Comparison of ENCODE assay signal across 14 cellular contexts in genomic region chr6:30590509-30590908, GRCh38. TPM values are rescaled to one million over a fixed set of nuclear protein-coding genes. Genes with fewer than 3 reads are reported as not detected.
DNase-seq lines count a peak whose midpoint lies in the region; ATAC-seq and TF ChIP-seq lines count a peak whose summit lies in the region.
"Had no signal": no experiment of that assay in that cellular context is flagged by ENCODE, and none has a peak within 500 bp of the region (broad histone marks: within the 10 kb centered on the region; RNA-seq: fewer than 3 reads in every experiment).

No MANE protein-coding gene starts in this region.

- H3K27ac Mint-ChIP-seq in endodermal cell: peak overlapping the region; percentile 18
- H3K27ac Mint-ChIP-seq in progenitor cell of endocrine pancreas: peak overlapping the region; percentile 93
- H3K27ac Mint-ChIP-seq: CD4-positive, alpha-beta T cell had no signal

- in situ Hi-C loops in IMR-90 (cut with MboI; ENCODE audit: low sequenced_read_pairs): no loop called here

- DNase-seq in AG04450 (ENCODE audit: low read depth, low spot score) (no peak), IMR-90 (no peak), endodermal cell (no peak), progenitor cell of endocrine pancreas (ENCODE audit: low spot score, unreplicated experiment) (no peak)
- no peak for DNase-seq in stimulated activated CD4-positive, alpha-beta T cell treated with anti-CD3 and anti-CD28 coated beads, Interleukin-15, amount 100 ng/mL, for 24 hours
- DNase-seq in effector CD4-positive, alpha-beta T cell: no peak
- DNase-seq: CD4-positive, alpha-beta T cell; mucosa of descending colon; NCI-H1105; NCI-H510A treated with DMSO at 0.1 percent for 48 hours; right lobe of liver had no signal

- peak overlapping the region; percentile 24; the same call in 1 of the 2 replicates for H3K18ac ChIP-seq in IMR-90 (ENCODE audit: low read depth, low read length)

- WGBS in IMR-90 (ENCODE audit: extremely low coverage in 2 of 2, insufficient read length in 1 of 2), 2 experiments: 100% methylated on average over 4 of the region's 8 CpGs; no CpG with 5 or more reads in 1 of the 2 experiments
- 96 to 97% methylated on average over 7 to 8 of the region's 8 CpGs for whole genome bisulfite sequencing in endodermal cell (ENCODE audit: insufficient coverage in 1 of 2, insufficient read length in 1 of 2), 2 experiments

- intact Hi-C loops in IMR-90 (cut with micrococcal nuclease): no loop called here

- H2AK9ac ChIP-seq in IMR-90 (replicated peaks; ENCODE audit: low read depth, low read length, poor library complexity): peak overlapping the region; percentile 17

- H3K27me3 Mint-ChIP-seq in endodermal cell (ENCODE audit: insufficient read depth) (no peaks in the 10 kb centered on the region), progenitor cell of endocrine pancreas (no peaks in the 10 kb centered on the region)
- H3K27me3 Mint-ChIP-seq: brain; CD4-positive, alpha-beta T cell had no signal

- H3K4me1 Mint-ChIP-seq in endodermal cell: no peaks in the 10 kb centered on the region
- peaks cover 14% of the 10 kb centered on the region for H3K4me1 Mint-ChIP-seq in progenitor cell of endocrine pancreas (ENCODE audit: low read depth)
- H3K4me1 Mint-ChIP-seq: brain had no signal

- H4K5ac ChIP-seq in IMR-90 (ENCODE audit: low read depth, low read length): peak overlapping the region; percentile 44; the same call in 1 of the 2 replicates

- TF ChIP-seq POLR2A in IMR-90 (IDR thresholded peaks at IDR 0.05; ENCODE audit: low read depth, low read length): no peak

- H4K20me1 ChIP-seq in IMR-90 (ENCODE audit: insufficient read depth, low read length): peaks cover 5% of the 10 kb centered on the region; the same call in 1 of the 2 replicates

- no peak overlapping the region for H3K4me3 ChIP-seq in AG04450 (ENCODE audit: low read depth, low read length)
- H3K4me3 ChIP-seq in IMR-90 (ENCODE audit: insufficient read depth, low read depth, low read length): no peak overlapping the region
- no peak overlapping the region for H3K4me3 ChIP-seq in endodermal cell (ENCODE audit: low read length)
- H3K4me3 ChIP-seq: mucosa of descending colon, right lobe of liver had no signal

- H2BK20ac ChIP-seq in IMR-90 (ENCODE audit: low read depth, low read length): no peak overlapping the region

- no peak overlapping the region for H3K4me3 Mint-ChIP-seq in endodermal cell
- H3K4me3 Mint-ChIP-seq in progenitor cell of endocrine pancreas (ENCODE audit: low read depth): no peak overlapping the region
- H3K4me3 Mint-ChIP-seq: brain; CD4-positive, alpha-beta T cell had no signal

- H4K91ac ChIP-seq in IMR-90 (ENCODE audit: insufficient read depth, low read depth, low read length): 0 out of 2 replicates have a peak overlapping the region, but pooled peaks have one; percentile 2

- no peak overlapping the region; the same call in 1 of the 2 replicates for H3K9ac ChIP-seq in IMR-90 (ENCODE audit: low read depth, low read length)
- no peak overlapping the region for H3K9ac ChIP-seq in endodermal cell (ENCODE audit: extremely low read depth, low read length, poor library complexity, severe bottlenecking)

- H3K79me1 ChIP-seq in IMR-90 (ENCODE audit: low read depth in 1 of 2, low read length in 2 of 2): peaks cover 16 to 18% of the 10 kb centered on the region in 2 experiments

- H3K27ac ChIP-seq in AG04450 (ENCODE audit: low read depth, low read length) (peak overlapping the region; percentile 66), IMR-90 (ENCODE audit: insufficient read depth, low read length) (peak overlapping the region; percentile 85; the same call in 1 of the 2 replicates), endodermal cell (ENCODE audit: low read depth, low read length) (no peak overlapping the region)
- H3K27ac ChIP-seq: right lobe of liver had no signal

- peaks cover 7% of the 10 kb centered on the region for H3K4me1 ChIP-seq in IMR-90 (ENCODE audit: control insufficient read depth, insufficient read depth, low read length)
- H3K4me1 ChIP-seq in endodermal cell (ENCODE audit: control insufficient read depth, insufficient read depth, low read length): no peaks in the 10 kb centered on the region
- H3K4me1 ChIP-seq: right lobe of liver had no signal

- ATAC-seq in IMR-90 (ENCODE audit: low read depth) (peak; percentile 12), GM21528 (IDR thresholded peaks at IDR 0.05; ENCODE audit: low FRiP score, unreplicated experiment) (no peak), HG03095 (IDR thresholded peaks at IDR 0.05; ENCODE audit: unreplicated experiment) (no peak)

- H3K9me3 ChIP-seq in AG04450 (ENCODE audit: control insufficient read depth, insufficient read depth, low read length): no peaks in the 10 kb centered on the region; the same call in 1 of the 2 replicates
- no peaks in the 10 kb centered on the region for H3K9me3 ChIP-seq in IMR-90 (ENCODE audit: control insufficient read depth, insufficient read depth, low read length)
- no peaks in the 10 kb centered on the region for H3K9me3 ChIP-seq in endodermal cell (ENCODE audit: control insufficient read depth, low read length)
- H3K9me3 ChIP-seq: mucosa of descending colon, right lobe of liver had no signal

- H2BK5ac ChIP-seq in IMR-90 (ENCODE audit: low read depth, low read length, poor library complexity, severe bottlenecking): peak overlapping the region; percentile 16

- no peak overlapping the region; the same call in 1 of the 2 replicates for H2AK5ac ChIP-seq in IMR-90 (ENCODE audit: low read depth, low read length)

- no peak overlapping the region for H3K4me2 ChIP-seq in IMR-90 (ENCODE audit: low read depth, low read length)

- TF ChIP-seq CTCF in AG04450 (IDR thresholded peaks at IDR 0.05; ENCODE audit: low read depth, low read length) (no peak), IMR-90 (conservative IDR thresholded peaks at IDR 0.05; ENCODE audit: low read depth, low read length) (no peak), endodermal cell (conservative IDR thresholded peaks at IDR 0.05) (no peak), progenitor cell of endocrine pancreas (IDR thresholded peaks at IDR 0.05; ENCODE audit: unreplicated experiment) (no peak)

- no peak overlapping the region; the same call in 1 of the 2 replicates for H3K14ac ChIP-seq in IMR-90 (replicated peaks; ENCODE audit: low read depth, low read length)

- H3K36me3 Mint-ChIP-seq in endodermal cell (ENCODE audit: low read depth) (peaks cover 78% of the 10 kb centered on the region), progenitor cell of endocrine pancreas (ENCODE audit: insufficient read depth) (peaks cover 33% of the 10 kb centered on the region)

- H3K9me1 ChIP-seq in IMR-90 (ENCODE audit: insufficient read depth, low read length): no peaks in the 10 kb centered on the region; the same call in 1 of the 2 replicates

- H3K36me3 ChIP-seq in IMR-90 (ENCODE audit: control insufficient read depth, insufficient read depth, low read length) (peaks cover 59% of the 10 kb centered on the region), endodermal cell (ENCODE audit: control insufficient read depth, insufficient read depth, low read length) (peaks cover 85% of the 10 kb centered on the region)

- no peak overlapping the region for H2BK120ac ChIP-seq in IMR-90 (ENCODE audit: low read depth, low read length)

- peak overlapping the region in 1 of 2 experiments; percentile 20; a peak in 2 of 4 replicates for H4K8ac ChIP-seq in IMR-90 (ENCODE audit: low read depth in 2 of 2, low read length in 2 of 2)

- CTCF ChIA-PET in AG04450 (lab: Charles Lee) (interaction anchor here (0.7 to 1.3 kb wide), 4 partner anchors 13 to 127 kb away, joined by 3 to 5 read pairs (median 4); partner anchors contain the start of gene MDC1), IMR-90 (lab: Yijun Ruan, JAX) (interaction anchor here (0.8 to 1.4 kb wide), 2 partner anchors 21 to 45 kb away, joined by 3 read pairs; no protein-coding TSS in a partner anchor)

- peak overlapping the region; percentile 41 for H3K4ac ChIP-seq in IMR-90 (ENCODE audit: low read depth, low read length)

- TF ChIP-seq RAD21 in IMR-90 (IDR thresholded peaks at IDR 0.05; ENCODE audit: low read length): no peak

- H3K27me3 ChIP-seq in AG04450 (ENCODE audit: control insufficient read depth, insufficient read depth, low read length): no peaks in the 10 kb centered on the region
- H3K27me3 ChIP-seq in IMR-90 (ENCODE audit: control insufficient read depth, insufficient read depth, low read length): no peaks in the 10 kb centered on the region
- no peaks in the 10 kb centered on the region for H3K27me3 ChIP-seq in endodermal cell (ENCODE audit: control insufficient read depth, insufficient read depth, low read length, poor library complexity, severe bottlenecking)
- H3K27me3 ChIP-seq: right lobe of liver had no signal

- H3K23ac ChIP-seq in IMR-90 (ENCODE audit: low read depth, low read length): no peak overlapping the region; the same call in 1 of the 2 replicates

- no peak overlapping the region for H2AFZ ChIP-seq in IMR-90 (replicated peaks; ENCODE audit: low read length, poor library complexity)

- H3K9me3 Mint-ChIP-seq in endodermal cell (no peaks in the 10 kb centered on the region), progenitor cell of endocrine pancreas (ENCODE audit: low read depth) (no peaks in the 10 kb centered on the region)
- H3K9me3 Mint-ChIP-seq: brain; CD4-positive, alpha-beta T cell had no signal

- BruUV-seq in IMR-90 (replicated peaks; lab: Mats Ljungman, UMichigan): TSS peak; percentile 78

- dilution Hi-C loops in IMR-90 (cut with HindIII; ENCODE audit: low sequenced_read_pairs, unreplicated experiment): no loop called here

- H3K56ac ChIP-seq in IMR-90 (ENCODE audit: extremely low read depth, insufficient read depth, low read length): no peak overlapping the region

- H2BK15ac ChIP-seq in IMR-90 (ENCODE audit: low read depth, low read length): no peak overlapping the region

- POLR2A ChIA-PET in AG04450 (lab: Yijun Ruan, JAX): interaction anchor here (0.7 to 1.9 kb wide), 6 partner anchors 11 to 128 kb away, joined by 3 to 15 read pairs (median 10); partner anchors contain the start of gene ABCF1
- POLR2A ChIA-PET in IMR-90 (lab: Charles Lee; ENCODE audit: unreplicated experiment): interaction anchor here (0.6 kb wide), 1 partner anchor 93 kb away, joined by 3 read pairs; no protein-coding TSS in a partner anchor

RNA-seq across cellular contexts. Expression of gene ABCF1, which starts 19.3 kb away (rescaled TPM):
- polyA plus RNA-seq in AG04450 (2011; rRNA removed) (32.3 and 38.7 TPM in 2 replicates), IMR-90 (2012; rRNA removed) (35.8 and 39.1 TPM in 2 replicates)
- polyA minus RNA-seq in AG04450 (2011; rRNA and poly(A)+ RNA removed): 75.5 and 88.4 TPM in 2 replicates
- total RNA-seq in IMR-90 (2012; rRNA removed) (47.5 and 48.6 TPM in 2 replicates), endodermal cell (10 to 100 TPM; 84.9 to 89.3 TPM), progenitor cell of endocrine pancreas (72.0 and 78.7 TPM in 2 replicates)
- polyA plus RNA-seq in IMR-90 (2012; cell fraction: cytosol; rRNA removed): 29.2 and 30.4 TPM in 2 replicates
- 48.3 and 57.9 TPM in 2 replicates for polyA plus RNA-seq in IMR-90 (2012; cell fraction: nucleus; rRNA removed; ENCODE audit: low replicate concordance)
- 65.6 TPM for polyA plus RNA-seq in endodermal cell (2013, experiment 1 of 2)
- 62.9 TPM for polyA plus RNA-seq in endodermal cell (2013, experiment 2 of 2)

RNA-seq across cellular contexts. Expression of gene PPP1R10, which starts 26.5 kb away (rescaled TPM):
- polyA plus RNA-seq in AG04450 (2011; rRNA removed) (32.9 and 43.2 TPM in 2 replicates), IMR-90 (2012; rRNA removed) (21.2 TPM in 2 replicates)
- polyA minus RNA-seq in AG04450 (2011; rRNA and poly(A)+ RNA removed): 130 and 148 TPM in 2 replicates
- total RNA-seq in IMR-90 (2012; rRNA removed) (16.1 and 18.8 TPM in 2 replicates), endodermal cell (100 to 1,000 TPM; 122 to 126 TPM), progenitor cell of endocrine pancreas (141 and 142 TPM in 2 replicates)
- 11.5 and 12.8 TPM in 2 replicates for polyA plus RNA-seq in IMR-90 (2012; cell fraction: cytosol; rRNA removed)
- 37.5 and 59.7 TPM in 2 replicates for polyA plus RNA-seq in IMR-90 (2012; cell fraction: nucleus; rRNA removed; ENCODE audit: low replicate concordance)
- polyA plus RNA-seq in endodermal cell (2013, experiment 1 of 2): 43.2 TPM
- 41.9 TPM for polyA plus RNA-seq in endodermal cell (2013, experiment 2 of 2)

RNA-seq across cellular contexts. Expression of gene MRPS18B, which starts 27.1 kb away (rescaled TPM):
- polyA plus RNA-seq in AG04450 (2011; rRNA removed): 56.6 and 59.8 TPM in 2 replicates
- polyA minus RNA-seq in AG04450 (2011; rRNA and poly(A)+ RNA removed): 40.5 and 47.8 TPM in 2 replicates
- total RNA-seq in IMR-90 (2012; rRNA removed): 71.7 and 82.3 TPM in 2 replicates
- polyA plus RNA-seq in IMR-90 (2012; rRNA removed): 51.2 and 59.8 TPM in 2 replicates
- 39.5 and 39.8 TPM in 2 replicates for polyA plus RNA-seq in IMR-90 (2012; cell fraction: cytosol; rRNA removed)
- polyA plus RNA-seq in IMR-90 (2012; cell fraction: nucleus; rRNA removed; ENCODE audit: low replicate concordance): 11.0 and 12.8 TPM in 2 replicates
- 10 to 100 TPM; 37.6 to 39.7 TPM for total RNA-seq in endodermal cell
- 48.6 TPM for polyA plus RNA-seq in endodermal cell (2013, experiment 1 of 2)
- polyA plus RNA-seq in endodermal cell (2013, experiment 2 of 2): 45.3 TPM
- total RNA-seq in progenitor cell of endocrine pancreas: 27.5 and 28.2 TPM in 2 replicates

RNA-seq across cellular contexts. Expression of gene PRR3, which starts 33.4 kb away (rescaled TPM):
- 26.8 and 27.3 TPM in 2 replicates for polyA plus RNA-seq in AG04450 (2011; rRNA removed)
- 33.7 and 37.1 TPM in 2 replicates for polyA minus RNA-seq in AG04450 (2011; rRNA and poly(A)+ RNA removed)
- 7.2 TPM in 2 replicates for total RNA-seq in IMR-90 (2012; rRNA removed)
- polyA plus RNA-seq in IMR-90 (2012; rRNA removed): 16.7 and 17.3 TPM in 2 replicates
- 9.5 and 11.1 TPM in 2 replicates for polyA plus RNA-seq in IMR-90 (2012; cell fraction: cytosol; rRNA removed)
- polyA plus RNA-seq in IMR-90 (2012; cell fraction: nucleus; rRNA removed; ENCODE audit: low replicate concordance): 8.2 and 15.9 TPM in 2 replicates
- 10 to 100 TPM; 10.9 to 12.0 TPM for total RNA-seq in endodermal cell
- 42.4 TPM for polyA plus RNA-seq in endodermal cell (2013, experiment 1 of 2)
- polyA plus RNA-seq in endodermal cell (2013, experiment 2 of 2): 36.6 TPM
- total RNA-seq in progenitor cell of endocrine pancreas: 16.6 and 19.7 TPM in 2 replicates

RNA-seq across cellular contexts. Expression of gene GNL1, which starts 34.2 kb away (rescaled TPM):
- 41.7 and 50.0 TPM in 2 replicates for polyA plus RNA-seq in AG04450 (2011; rRNA removed)
- polyA minus RNA-seq in AG04450 (2011; rRNA and poly(A)+ RNA removed): 54.3 and 61.5 TPM in 2 replicates
- 33.9 and 40.5 TPM in 2 replicates for total RNA-seq in IMR-90 (2012; rRNA removed)
- polyA plus RNA-seq in IMR-90 (2012; rRNA removed): 43.7 and 44.0 TPM in 2 replicates
- polyA plus RNA-seq in IMR-90 (2012; cell fraction: cytosol; rRNA removed): 27.9 and 33.6 TPM in 2 replicates
- 45.1 and 54.4 TPM in 2 replicates for polyA plus RNA-seq in IMR-90 (2012; cell fraction: nucleus; rRNA removed; ENCODE audit: low replicate concordance)
- 10 to 100 TPM; 82.1 to 93.5 TPM for total RNA-seq in endodermal cell
- 44.7 TPM for polyA plus RNA-seq in endodermal cell (2013, experiment 1 of 2)
- polyA plus RNA-seq in endodermal cell (2013, experiment 2 of 2): 37.3 TPM
- total RNA-seq in progenitor cell of endocrine pancreas: 75.2 and 81.9 TPM in 2 replicates
